16 cellular contexts compared by ENCODE assay signal in genomic region chr3:42662037-42662812, GRCh38. TPM values are rescaled to one million over a fixed set of nuclear protein-coding genes. Genes with fewer than 3 reads are reported as not detected.
DNase-seq lines count a peak whose midpoint lies in the region; FAIRE-seq and TF ChIP-seq lines count a peak whose summit lies in the region.
"Had no signal": no experiment of that assay in that cellular context is flagged by ENCODE, and none has a peak within 500 bp of the region (broad histone marks: within the 10 kb centered on the region; RNA-seq: fewer than 3 reads in every experiment).

No MANE protein-coding gene starts in this region.

- no peak overlapping the region for H3K9ac ChIP-seq in kidney (ENCODE audit: low read length in 2 of 2)

- in situ Hi-C loops in GM13976 (cut with MboI; ENCODE audit: low sequenced_read_pairs, unreplicated experiment), result no loop called here

- H3K36me3 Mint-ChIP-seq in Caco-2 (ENCODE audit: insufficient read depth, unreplicated experiment), result peaks cover 4% of the 10 kb centered on the region
- H3K36me3 Mint-ChIP-seq: CD4-positive, CD25-positive, alpha-beta regulatory T cell had no signal

- H3K9me3 ChIP-seq in kidney (ENCODE audit: control insufficient read depth in 1 of 2, low read length in 2 of 2), result no peaks in the 10 kb centered on the region
- no peaks in the 10 kb centered on the region for H3K9me3 ChIP-seq in vagina
- H3K9me3 ChIP-seq in Caco-2, result no peaks in the 10 kb centered on the region
- H3K9me3 ChIP-seq: A549 had no signal

- CTCF ChIA-PET in Caco-2 (lab: Charles Lee), result no interaction called here

- H3K4me1 ChIP-seq in kidney (ENCODE audit: control insufficient read depth in 1 of 2, insufficient read depth in 1 of 2, low read depth in 1 of 2, low read length in 2 of 2), result peaks cover 0 to 2% of the 10 kb centered on the region in 2 donors
- H3K4me1 ChIP-seq in vagina, result peaks cover 43% of the 10 kb centered on the region
- H3K4me1 ChIP-seq in Caco-2, result no peaks in the 10 kb centered on the region
- H3K4me1 ChIP-seq: A549 had no signal

- intact Hi-C loops in kidney (cut with DNase I) (no loop called here), vagina (cut with DNase I) (no loop called here), Caco-2 (cut with micrococcal nuclease; ENCODE audit: unreplicated experiment) (no loop called here)

- no peak overlapping the region for H3K27ac ChIP-seq in kidney (ENCODE audit: low read depth in 2 of 2, low read length in 2 of 2)
- H3K27ac ChIP-seq in vagina, result no peak overlapping the region
- H3K27ac ChIP-seq: A549 had no signal

- no peak overlapping the region for H3K4me3 ChIP-seq in kidney (ENCODE audit: low read length in 2 of 2)
- H3K4me3 ChIP-seq in vagina, result no peak overlapping the region
- H3K4me3 ChIP-seq in Caco-2 (ENCODE audit: low read depth, low read length), result no peak overlapping the region
- H3K4me3 ChIP-seq: A549 had no signal

- TF ChIP-seq POLR2A in vagina (IDR thresholded peaks at IDR 0.05), result no peak

- no peaks in the 10 kb centered on the region for H3K9me3 Mint-ChIP-seq in Caco-2 (ENCODE audit: unreplicated experiment)
- H3K9me3 Mint-ChIP-seq: CD4-positive, CD25-positive, alpha-beta regulatory T cell had no signal

- H3K27me3 Mint-ChIP-seq in Caco-2 (ENCODE audit: insufficient read depth, unreplicated experiment), result no peaks in the 10 kb centered on the region
- H3K27me3 Mint-ChIP-seq: CD4-positive, CD25-positive, alpha-beta regulatory T cell had no signal

- H3K36me3 ChIP-seq in kidney (ENCODE audit: control insufficient read depth in 1 of 2, insufficient read depth in 2 of 2, low read length in 2 of 2) (no peaks in the 10 kb centered on the region), vagina (peaks cover 0 to 7% of the 10 kb centered on the region in 2 donors), Caco-2 (ENCODE audit: control insufficient read depth, insufficient read depth, low read length) (no peaks in the 10 kb centered on the region)

- TF ChIP-seq CTCF in GM13976 (IDR thresholded peaks at IDR 0.05; ENCODE audit: borderline replicate concordance, control extremely low read depth, extremely low read depth, insufficient read depth, missing control alignments) (no peak), kidney (IDR thresholded peaks at IDR 0.05; ENCODE audit: borderline replicate concordance, extremely low read depth, insufficient read depth) (no peak), vagina (IDR thresholded peaks at IDR 0.05) (no peak), Caco-2 (IDR thresholded peaks at IDR 0.05; ENCODE audit: insufficient read depth in 1 of 2, low read depth in 1 of 2, low read length in 1 of 2, severe bottlenecking in 1 of 2, unreplicated experiment in 1 of 2) (no peak)

- POLR2A ChIA-PET in Caco-2 (lab: Charles Lee), result no interaction called here

- no peak overlapping the region for H3K4me3 Mint-ChIP-seq in Caco-2 (ENCODE audit: unreplicated experiment)

- no peak for FAIRE-seq in kidney (lab: Jason Lieb, UNC)
- FAIRE-seq: A549, GM19239 had no signal

- peak; percentile 56 for DNase-seq in activated effector memory CD4-positive, alpha-beta T cell treated with anti-CD3 and anti-CD28 coated beads, Interleukin-2, amount 50 U/mL, for 16 hours
- no peak for DNase-seq in activated effector memory CD4-positive, alpha-beta T cell treated with Interleukin-2 at 50 U/mL for 16 hours
- DNase-seq in GM13976 (ENCODE audit: low spot score) (peak; percentile 28), kidney (peak; percentile 57), vagina (ENCODE audit: extremely low spot score in 2 of 2) (peak; percentile 74 to 88), Caco-2 (no peak), NCI-H774 (lab: John Stamatoyannopoulos, UW) (no peak)
- DNase-seq: CD4-positive, CD25-positive, alpha-beta regulatory T cell; EL; HCEC 1CT; NCI-H187; NCI-H226; NCI-H524 treated with DMSO at 0.1 percent for 48 hours had no signal

- no peak overlapping the region for H3K27ac Mint-ChIP-seq in Caco-2 (ENCODE audit: unreplicated experiment)
- H3K27ac Mint-ChIP-seq: CD4-positive, CD25-positive, alpha-beta regulatory T cell had no signal

- H3K4me1 Mint-ChIP-seq in Caco-2 (ENCODE audit: low read depth, unreplicated experiment), result no peaks in the 10 kb centered on the region

- H3K27me3 ChIP-seq in vagina, result no peaks in the 10 kb centered on the region
- H3K27me3 ChIP-seq in Caco-2 (replicated peaks; ENCODE audit: control insufficient read depth, insufficient read depth, low read length), result no peaks in the 10 kb centered on the region

- no TSS peak for BruUV-seq in Caco-2 (replicated peaks; lab: Mats Ljungman, UMichigan)

RNA-seq across cellular contexts. Expression of gene ZBTB47, which starts 8.7 kb away (rescaled TPM):
- total RNA-seq in kidney (26.6 TPM), vagina (47.9 TPM), Caco-2 (2022) (4.8 and 5.2 TPM in 2 replicates)
- 7.8 TPM for polyA plus RNA-seq in kidney (ENCODE audit: insufficient read depth, low read depth, low replicate concordance)
- polyA plus RNA-seq: CD4-positive, CD25-positive, alpha-beta regulatory T cell had no signal

RNA-seq across cellular contexts. Expression of gene KLHL40, which starts 23.1 kb away (rescaled TPM):
- total RNA-seq in kidney, result not detected
- polyA plus RNA-seq in kidney (ENCODE audit: insufficient read depth, low read depth, low replicate concordance), result not detected
- total RNA-seq in vagina, result not detected
- not detected in 2 replicates for total RNA-seq in Caco-2 (2022)
- total RNA-seq: CD4-positive, CD25-positive, alpha-beta regulatory T cell; OCI-LY7 had no signal
- polyA plus RNA-seq: A549; CD4-positive, CD25-positive, alpha-beta regulatory T cell had no signal

RNA-seq across cellular contexts. Expression of gene HHATL, which starts 40.4 kb away (rescaled TPM):
- total RNA-seq in kidney (not detected), vagina (not detected), Caco-2 (2022) (not detected in 2 replicates)
- not detected for polyA plus RNA-seq in kidney (ENCODE audit: insufficient read depth, low read depth, low replicate concordance)
- total RNA-seq: CD4-positive, CD25-positive, alpha-beta regulatory T cell; OCI-LY7 had no signal
- polyA plus RNA-seq: A549; CD4-positive, CD25-positive, alpha-beta regulatory T cell had no signal

Comparison
In these comparisons a context has a peak if more than half of its experiments do, and no peak if none do; other contexts are left out.
1. DNase-seq: peak in activated effector memory CD4-positive, alpha-beta T cell treated with anti-CD3 and anti-CD28 coated beads, Interleukin-2, amount 50 U/mL, for 16 hours (single experiment), GM13976 (single experiment), kidney (single experiment) and vagina (2 of 2); none in activated effector memory CD4-positive, alpha-beta T cell treated with Interleukin-2 at 50 U/mL for 16 hours (single experiment), Caco-2 (0 of 2) and NCI-H774 (single experiment).